Comparison of ENCODE assay signal across 8 cellular contexts in the genomic region with DNA sequence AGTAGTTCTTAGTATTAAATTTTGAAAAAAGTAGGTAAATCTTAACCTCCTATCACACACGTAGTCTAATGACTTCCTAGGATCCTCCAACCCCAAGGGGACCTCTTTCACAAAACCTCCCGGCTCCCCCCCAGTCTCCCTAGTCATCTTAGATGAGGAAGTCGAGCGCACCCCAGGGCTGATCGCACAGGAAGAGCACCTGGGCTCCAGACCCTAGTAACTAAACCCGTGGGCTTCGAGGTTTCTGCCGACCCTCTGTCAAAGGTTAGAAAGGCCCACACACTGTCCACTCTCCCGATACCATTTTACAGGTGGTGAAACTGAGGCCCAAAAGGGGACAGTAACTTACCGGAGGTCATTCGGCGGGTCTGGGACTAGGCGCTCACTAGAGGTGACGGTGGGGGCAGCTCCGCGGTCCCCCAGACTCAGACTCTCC. TPM values are rescaled to one million over a fixed set of nuclear protein-coding genes. Genes with fewer than 3 reads are reported as not detected.
A peak's percentile ranks its signal among the peaks of the same experiment; 100 is the strongest.
DNase-seq lines count a peak whose midpoint lies in the region; ATAC-seq and TF ChIP-seq lines count a peak whose summit lies in the region.

No MANE protein-coding gene starts in this region.

- H3K4me3 ChIP-seq in GM23338 (peak overlapping the region; percentile 85), tibial nerve (peak overlapping the region; percentile 75 to 85 (median 80))

- H3K27me3 Mint-ChIP-seq in GM23338 (ENCODE audit: insufficient read depth, low read depth, poor library complexity) (peaks cover 8% of the 10 kb centered on the region), natural killer cell (ENCODE audit: low read depth in 2 of 2) (no peaks in the 10 kb centered on the region)
- H3K27me3 Mint-ChIP-seq in activated CD8-positive, alpha-beta T cell treated with anti-CD3 and anti-CD28 coated beads for 36 hours, result no peaks in the 10 kb centered on the region

- no peak for TF ChIP-seq EP300 in tibial nerve (IDR thresholded peaks at IDR 0.05)

- H3K4me1 Mint-ChIP-seq in GM23338 (peaks cover 34% of the 10 kb centered on the region), natural killer cell (peaks cover 62 to 73% of the 10 kb centered on the region in 2 donors)
- H3K4me1 Mint-ChIP-seq in activated CD8-positive, alpha-beta T cell treated with anti-CD3 and anti-CD28 coated beads for 36 hours (ENCODE audit: low read depth), result peaks cover 57% of the 10 kb centered on the region

- DNase-seq in CMK (ENCODE audit: low read depth) (peak; percentile 27), GM23338 (ENCODE audit: low spot score) (peak; percentile 71), NAMALWA (ENCODE audit: low spot score) (peak; percentile 82), natural killer cell (peak; percentile 22), tibial nerve (ENCODE audit: low spot score in 2 of 2) (peak in 1 of 2 donors; percentile 32)
- peak; percentile 64 for DNase-seq in activated CD8-positive, alpha-beta T cell treated with anti-CD3 and anti-CD28 coated beads for 36 hours

- H3K27ac Mint-ChIP-seq in GM23338, result peak overlapping the region; percentile 96
- peak overlapping the region; percentile 89 for H3K27ac Mint-ChIP-seq in activated CD8-positive, alpha-beta T cell treated with anti-CD3 and anti-CD28 coated beads for 36 hours
- peak overlapping the region; percentile 94 to 98 for H3K27ac Mint-ChIP-seq in natural killer cell

- H3K27ac ChIP-seq in GM23338 (ENCODE audit: low read depth), result peak overlapping the region; percentile 86
- peak overlapping the region; percentile 60 to 91 (median 86) for H3K27ac ChIP-seq in tibial nerve

- H3K9me3 Mint-ChIP-seq in GM23338 (no peaks in the 10 kb centered on the region), natural killer cell (no peaks in the 10 kb centered on the region)
- H3K9me3 Mint-ChIP-seq in activated CD8-positive, alpha-beta T cell treated with anti-CD3 and anti-CD28 coated beads for 36 hours, result no peaks in the 10 kb centered on the region

- TF ChIP-seq POLR2A in tibial nerve (IDR thresholded peaks at IDR 0.05), result no peak

- peak overlapping the region; percentile 94 for H3K4me3 Mint-ChIP-seq in GM23338
- peak overlapping the region; percentile 83 for H3K4me3 Mint-ChIP-seq in activated CD8-positive, alpha-beta T cell treated with anti-CD3 and anti-CD28 coated beads for 36 hours
- H3K4me3 Mint-ChIP-seq in natural killer cell, result peak overlapping the region; percentile 94

- peak overlapping the region; percentile 93 for H3K4me2 ChIP-seq in GM23338

- H3K9me3 ChIP-seq in tibial nerve, result no peaks in the 10 kb centered on the region

- ATAC-seq in GM23338, result peak; percentile 19
- ATAC-seq in activated CD8-positive, alpha-beta T cell treated with anti-CD3 and anti-CD28 coated beads for 36 hours, result peak; percentile 10
- ATAC-seq in esophagus mucosa, result peak; percentile 9
- ATAC-seq in natural killer cell, result peak in 1 of 3 donors; percentile 9
- ATAC-seq in GM19463 (IDR thresholded peaks at IDR 0.05; ENCODE audit: unreplicated experiment), result no peak

- H3K9me2 ChIP-seq in GM23338 (ENCODE audit: insufficient read depth), result no peaks in the 10 kb centered on the region

- H3K36me3 ChIP-seq in GM23338 (ENCODE audit: insufficient read depth) (peaks cover 26% of the 10 kb centered on the region), tibial nerve (peaks cover 0 to 23% (median 0%) of the 10 kb centered on the region in 3 donors)

- intact Hi-C loops in activated CD8-positive, alpha-beta T cell treated with anti-CD3 and anti-CD28 coated beads for 36 hours (cut with micrococcal nuclease), result no loop called here
- intact Hi-C loops in natural killer cell (cut with micrococcal nuclease), result loop anchor here (1.0 kb wide), 1 partner anchor 11 kb away; the partner anchor contains the start of gene EFCAB12

- H3K4me1 ChIP-seq in GM23338 (ENCODE audit: insufficient read depth) (peaks cover 23% of the 10 kb centered on the region), tibial nerve (peaks cover 0 to 84% (median 52%) of the 10 kb centered on the region in 4 donors)

- H3K36me3 Mint-ChIP-seq in GM23338 (ENCODE audit: low read depth) (peaks cover 35% of the 10 kb centered on the region), natural killer cell (peaks cover 10% of the 10 kb centered on the region)
- peaks cover 25% of the 10 kb centered on the region for H3K36me3 Mint-ChIP-seq in activated CD8-positive, alpha-beta T cell treated with anti-CD3 and anti-CD28 coated beads for 36 hours (ENCODE audit: low read depth)

- POLR2A ChIA-PET in activated CD8-positive, alpha-beta T cell treated with anti-CD3 and anti-CD28 coated beads for 36 hours (lab: Charles Lee), result interaction anchor here (1.0 to 4.7 kb wide), 6 partner anchors 8 to 126 kb away, joined by 3 to 35 read pairs (median 8); partner anchors contain the start of gene EFCAB12

- H3F3A ChIP-seq in GM23338 (replicated peaks; ENCODE audit: low read depth), result no peaks in the 10 kb centered on the region

- peaks cover 7% of the 10 kb centered on the region; the same call in 1 of the 2 replicates for H4K20me1 ChIP-seq in GM23338 (replicated peaks; ENCODE audit: insufficient read depth)

- peak overlapping the region; percentile 86 for H2AFZ ChIP-seq in GM23338

- H3K27me3 ChIP-seq in GM23338 (ENCODE audit: insufficient read depth), result no peaks in the 10 kb centered on the region
- no peaks in the 10 kb centered on the region for H3K27me3 ChIP-seq in tibial nerve

- WGBS in tibial nerve, 2 donors, result 0 to 1% methylated on average over 14 to 16 of the region's 16 CpGs

- TF ChIP-seq CTCF in GM23338 (conservative IDR thresholded peaks at IDR 0.05; ENCODE audit: low read depth in 2 of 2) (no peak), natural killer cell (IDR thresholded peaks at IDR 0.05) (no peak), tibial nerve (IDR thresholded peaks at IDR 0.05) (no peak)
- TF ChIP-seq CTCF in activated CD8-positive, alpha-beta T cell treated with anti-CD3 and anti-CD28 coated beads for 36 hours (IDR thresholded peaks at IDR 0.05), result no peak

- CTCF ChIA-PET in activated CD8-positive, alpha-beta T cell treated with anti-CD3 and anti-CD28 coated beads for 36 hours (lab: Charles Lee), result interaction anchor here (1.7 to 2.8 kb wide), 5 partner anchors 10 to 56 kb away, joined by 4 to 11 read pairs (median 7); partner anchors contain the start of gene EFCAB12

- H3K79me2 ChIP-seq in GM23338 (replicated peaks; ENCODE audit: insufficient read depth), result peaks cover 64% of the 10 kb centered on the region

TF ChIP-seq in GM23338, 12 proteins besides CTCF, POLR2A, EP300 and RAD21 (continues in another document):
- TF ChIP-seq ZNF331 (CRISPR knock-in tag; IDR thresholded peaks at IDR 0.05; ENCODE audit: low read depth), result no peak
- no peak for TF ChIP-seq EZH2 (IDR thresholded peaks at IDR 0.05; ENCODE audit: low read depth, unreplicated experiment)
- TF ChIP-seq POLR2AphosphoS5 (IDR thresholded peaks at IDR 0.05; ENCODE audit: low read depth), result no peak
- no peak for TF ChIP-seq NANOG (IDR thresholded peaks at IDR 0.05; ENCODE audit: borderline replicate concordance)

RNA-seq across cellular contexts. Expression of gene MBD4, which starts 0.3 kb away (rescaled TPM):
- 26.4 and 33.9 TPM in 2 replicates for total RNA-seq in GM23338 (2014; rRNA removed; shearing (Covaris generic))
- 51.8 and 59.3 TPM in 2 replicates for polyA plus RNA-seq in GM23338 (2016; fragmentation: Nextera tagmentation; extraction: Ambion mirVana)
- 10 to 100 TPM; 38.9 to 44.5 TPM for total RNA-seq in activated CD8-positive, alpha-beta T cell treated with anti-CD3 and anti-CD28 coated beads for 36 hours
- total RNA-seq in esophagus mucosa (20.8 TPM), natural killer cell (10 to 100 TPM; 46.4 to 55.6 (median 48.0) TPM), tibial nerve (10 to 100 TPM; 15.5 to 42.0 (median 32.8) TPM)

RNA-seq across cellular contexts. Expression of gene IFT122, which starts 0.6 kb away (rescaled TPM):
- total RNA-seq in GM23338 (2014; rRNA removed; shearing (Covaris generic)), result 30.2 and 38.8 TPM in 2 replicates
- 10.2 and 10.9 TPM in 2 replicates for polyA plus RNA-seq in GM23338 (2016; fragmentation: Nextera tagmentation; extraction: Ambion mirVana)
- total RNA-seq in activated CD8-positive, alpha-beta T cell treated with anti-CD3 and anti-CD28 coated beads for 36 hours, result 10 to 100 TPM; 18.9 to 20.4 TPM
- total RNA-seq in esophagus mucosa, result 11.2 TPM
- 10 to 100 TPM; 20.7 to 26.6 (median 23.9) TPM for total RNA-seq in natural killer cell
- 10 to 100 TPM; 36.6 to 74.4 (median 43.3) TPM for total RNA-seq in tibial nerve

RNA-seq across cellular contexts. Expression of gene EFCAB12, which starts 11.0 kb away (rescaled TPM):
- 0.24 and 0.54 TPM in 2 replicates for total RNA-seq in GM23338 (2014; rRNA removed; shearing (Covaris generic))
- 0.17 and 0.65 TPM in 2 replicates for polyA plus RNA-seq in GM23338 (2016; fragmentation: Nextera tagmentation; extraction: Ambion mirVana)
- under 1 TPM; 0.56 to 0.65 TPM for total RNA-seq in activated CD8-positive, alpha-beta T cell treated with anti-CD3 and anti-CD28 coated beads for 36 hours
- total RNA-seq in esophagus mucosa (0.04 TPM), natural killer cell (1 to 10 TPM in 2 of 3 donors, under 1 TPM in 1; 0.94 to 3.3 (median 1.4) TPM), tibial nerve (1 to 10 TPM in 1 of 4 donors, under 1 TPM in 3; 0.22 to 2.2 (median 0.46) TPM)
